18 cellular contexts compared by ENCODE assay signal in genomic region chr3:192940129-192940528, GRCh38. TPM values are rescaled to one million over a fixed set of nuclear protein-coding genes. Genes with fewer than 3 reads are reported as not detected.
DNase-seq lines count a peak whose midpoint lies in the region; ATAC-seq, FAIRE-seq and TF ChIP-seq lines count a peak whose summit lies in the region.
"Had no signal": no experiment of that assay in that cellular context is flagged by ENCODE, and none has a peak within 500 bp of the region (broad histone marks: within the 10 kb centered on the region; RNA-seq: fewer than 3 reads in every experiment).

No MANE protein-coding gene starts in this region.

- H3K27me3 ChIP-seq in PC-9 (ENCODE audit: insufficient read depth, low read depth) (no peaks in the 10 kb centered on the region), bronchial epithelial cell (ENCODE audit: control insufficient read depth, insufficient read depth, low read length) (no peaks in the 10 kb centered on the region), left lung (no peaks in the 10 kb centered on the region)

- no peaks in the 10 kb centered on the region for H3K79me2 ChIP-seq in PC-9 (ENCODE audit: low read depth)

- intact Hi-C loops in PC-9 (cut with micrococcal nuclease; ENCODE audit: unreplicated experiment): no loop called here
- intact Hi-C loops in left lung (cut with DNase I): no loop called here
- intact Hi-C loops in mucosa of descending colon (cut with DNase I, micrococcal nuclease): no loop called here

- TF ChIP-seq CTCF in PC-9 (conservative IDR thresholded peaks at IDR 0.05): no peak
- no peak for TF ChIP-seq CTCF in bronchial epithelial cell (IDR thresholded peaks at IDR 0.05; ENCODE audit: insufficient read depth, low read length, severe bottlenecking)
- TF ChIP-seq CTCF in left lung (IDR thresholded peaks at IDR 0.05): no peak
- TF ChIP-seq CTCF in mucosa of descending colon (IDR thresholded peaks at IDR 0.05): no peak

- H3K9me3 ChIP-seq in PC-9 (ENCODE audit: insufficient read depth, low read depth) (no peaks in the 10 kb centered on the region), left lung (no peaks in the 10 kb centered on the region), mucosa of descending colon (no peaks in the 10 kb centered on the region)

- H2AFZ ChIP-seq in PC-9: peak overlapping the region; percentile 56; the same call in 1 of the 2 replicates

- no peaks in the 10 kb centered on the region for H3K9me2 ChIP-seq in PC-9 (ENCODE audit: insufficient read depth)

- peaks cover 6% of the 10 kb centered on the region; the same call in 1 of the 2 replicates for H3K4me1 ChIP-seq in PC-9 (replicated peaks; ENCODE audit: insufficient read depth)
- no peaks in the 10 kb centered on the region for H3K4me1 ChIP-seq in left lung
- no peaks in the 10 kb centered on the region for H3K4me1 ChIP-seq in mucosa of descending colon (ENCODE audit: low read depth)

- POLR2A ChIA-PET in PC-9 (lab: Charles Lee; ENCODE audit: unreplicated experiment): interaction anchor here (0.6 to 0.7 kb wide), 2 partner anchors 13 to 1854 kb away, joined by 4 to 5 read pairs; no protein-coding TSS in a partner anchor

- CTCF ChIA-PET in PC-9 (lab: Charles Lee): no interaction called here

- FAIRE-seq in bronchial epithelial cell (lab: Jason Lieb, UNC): no peak
- FAIRE-seq: GM12878 had no signal

- no peak overlapping the region for H3K4me2 ChIP-seq in PC-9

- H3K4me3 ChIP-seq in PC-9: no peak overlapping the region
- H3K4me3 ChIP-seq in bronchial epithelial cell (ENCODE audit: low read depth, low read length): no peak overlapping the region
- no peak overlapping the region for H3K4me3 ChIP-seq in left lung
- no peak overlapping the region for H3K4me3 ChIP-seq in mucosa of descending colon
- H3K4me3 ChIP-seq: GM12878 had no signal

- no peak for ATAC-seq in left lung
- ATAC-seq in mucosa of descending colon: no peak
- ATAC-seq: GM12878 had no signal

- H3K27ac ChIP-seq in PC-9: no peak overlapping the region
- H3K27ac ChIP-seq in left lung: no peak overlapping the region

- H3F3A ChIP-seq in PC-9 (ENCODE audit: insufficient read depth, low read depth): no peaks in the 10 kb centered on the region

- DNase-seq in Daoy (ENCODE audit: low read depth) (peak; percentile 9), ELR (ENCODE audit: low read depth) (peak; percentile 64), PC-9 (no peak), bronchial epithelial cell (ENCODE audit: low read depth) (peak; percentile 70), left lung (no peak), dedifferentiated amniotic fluid mesenchymal stem cell (ENCODE audit: extremely low spot score) (no peak), mucosa of descending colon (no peak), HCEC 1CT (no peak)
- DNase-seq: CD4-positive, CD25-positive, alpha-beta regulatory T cell; DMS53; GDM1; KG1; NCI-H1048; NCI-H2081 treated with DMSO at 0.1 percent for 48 hours; NCI-H2227 treated with DMSO at 0.1 percent for 48 hours; OCI-M1; T-helper 1 cell had no signal

- H4K20me1 ChIP-seq in PC-9 (ENCODE audit: insufficient read depth): no peaks in the 10 kb centered on the region

- no peaks in the 10 kb centered on the region for H3K36me3 ChIP-seq in PC-9 (ENCODE audit: low read depth)
- no peaks in the 10 kb centered on the region for H3K36me3 ChIP-seq in bronchial epithelial cell (ENCODE audit: control insufficient read depth, insufficient read depth, low read length)
- no peaks in the 10 kb centered on the region for H3K36me3 ChIP-seq in left lung
- no peaks in the 10 kb centered on the region for H3K36me3 ChIP-seq in mucosa of descending colon (ENCODE audit: low read depth)

- BruUV-seq in PC-9 (replicated peaks; lab: Mats Ljungman, UMichigan): no TSS peak

RNA-seq across cellular contexts. Expression of gene MB21D2, which starts 22.5 kb away (rescaled TPM):
- 43.2 and 54.1 TPM in 2 replicates for total RNA-seq in Daoy (2014; rRNA removed; shearing (Covaris generic))
- total RNA-seq in PC-9 (2021): 4.5 and 5.1 TPM in 2 replicates
- total RNA-seq in bronchial epithelial cell: 9.2 and 9.6 TPM in 2 replicates
- total RNA-seq in left lung: 1 to 10 TPM; 3.2 to 4.1 TPM
- 1 to 10 TPM; 1.9 to 4.0 (median 2.7) TPM for total RNA-seq in mucosa of descending colon

Comparison
In these comparisons a context has a peak if more than half of its experiments do, and no peak if none do; other contexts are left out.
1. DNase-seq: peak in Daoy (single experiment), ELR (single experiment) and bronchial epithelial cell (single experiment); none in PC-9 (0 of 2), left lung (0 of 2), dedifferentiated amniotic fluid mesenchymal stem cell (single experiment), mucosa of descending colon (0 of 3) and HCEC 1CT (single experiment).